In the genomic region with DNA sequence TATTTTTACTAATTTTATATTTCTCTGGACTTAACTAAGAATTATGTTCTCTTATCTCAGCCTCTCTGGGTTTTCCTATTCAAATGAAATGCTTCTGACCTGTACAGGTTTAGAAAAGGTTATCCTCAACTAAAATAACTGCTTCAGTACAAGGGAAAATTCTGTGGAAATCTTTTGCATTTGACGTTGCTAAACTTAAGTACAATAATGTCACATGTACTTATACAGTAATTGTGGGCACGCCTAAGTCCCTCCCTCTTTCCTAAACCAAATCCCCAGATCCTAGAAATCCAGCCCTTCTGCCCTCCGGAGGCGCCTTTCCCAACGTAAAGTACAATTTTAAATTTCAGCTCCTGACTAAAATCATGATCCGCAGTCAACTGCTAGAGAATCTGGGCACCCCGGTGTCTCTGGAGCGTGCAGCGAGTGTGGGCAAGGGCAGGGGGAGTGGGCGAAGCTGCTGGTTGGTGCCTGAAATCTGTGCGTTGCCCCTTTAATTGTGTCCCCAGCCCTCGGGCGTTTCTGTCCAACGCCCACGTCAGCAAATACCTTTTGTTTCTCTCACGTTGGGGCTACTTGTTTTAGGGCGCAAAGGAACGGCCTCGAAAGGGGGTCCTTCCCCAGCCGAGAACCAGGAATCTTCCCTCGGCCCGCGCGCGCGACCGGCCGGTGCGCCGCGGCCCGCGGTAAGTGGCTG, we compare ENCODE assay signal across 8 cellular contexts. TPM values are rescaled to one million over a fixed set of nuclear protein-coding genes. Genes with fewer than 3 reads are reported as not detected.
DNase-seq lines count a peak whose midpoint lies in the region; ATAC-seq and TF ChIP-seq lines count a peak whose summit lies in the region.

TSS of gene ZBTB8A (plus strand) at position 541 of the 697 bp plus-strand sequence. CDS start 53,505 bp downstream, outside the sequence.

- H3K27ac ChIP-seq in GM23338 (ENCODE audit: low read depth) (0 out of 2 replicates have a peak within 1 kb of the TSS, but pooled peaks have one; percentile 18), neural progenitor cell (no peak within 1 kb of the TSS)

- TF ChIP-seq CTCF in AG09309 (IDR thresholded peaks at IDR 0.05; ENCODE audit: control insufficient read depth, insufficient read depth, low read depth, low read length, missing control alignments) (peak; percentile 15), GM23338 (conservative IDR thresholded peaks at IDR 0.05; ENCODE audit: low read depth in 2 of 2) (no peak), neural progenitor cell (IDR thresholded peaks at IDR 0.05) (peak; percentile 14)

- H3K9me3 ChIP-seq in neural progenitor cell (ENCODE audit: low read depth): no peaks in the 10 kb centered on the region

- H3K27ac Mint-ChIP-seq in GM23338 (peak within 1 kb of the TSS; percentile 80), neural progenitor cell (peak within 1 kb of the TSS; percentile 98)
- peak within 1 kb of the TSS; percentile 38 for H3K27ac Mint-ChIP-seq in activated naive CD4-positive, alpha-beta T cell treated with anti-CD3 and anti-CD28 coated beads, Interleukin-2, amount 50 U/mL, for 24 hours

- H3K9me2 ChIP-seq in GM23338 (ENCODE audit: insufficient read depth): no peaks in the 10 kb centered on the region

- peak within 1 kb of the TSS; percentile 94 for H2AFZ ChIP-seq in GM23338
- H2AFZ ChIP-seq in neural progenitor cell (replicated peaks): peak within 1 kb of the TSS; percentile 91

- H3K27me3 ChIP-seq in GM23338 (ENCODE audit: insufficient read depth) (peaks cover 26% of the 10 kb centered on the region), neural progenitor cell (peaks cover 14% of the 10 kb centered on the region)

- ATAC-seq in GM23338: peak; percentile 52
- no peak for ATAC-seq in GM18868 (IDR thresholded peaks at IDR 0.05; ENCODE audit: unreplicated experiment)
- ATAC-seq in GM18498 (IDR thresholded peaks at IDR 0.05; ENCODE audit: unreplicated experiment): no peak

- peak within 1 kb of the TSS; percentile 89 for H3K4me3 Mint-ChIP-seq in GM23338
- peak within 1 kb of the TSS; percentile 89 for H3K4me3 Mint-ChIP-seq in activated naive CD4-positive, alpha-beta T cell treated with anti-CD3 and anti-CD28 coated beads, Interleukin-2, amount 50 U/mL, for 24 hours
- peak within 1 kb of the TSS; percentile 99 for H3K4me3 Mint-ChIP-seq in neural progenitor cell

- peaks cover 21% of the 10 kb centered on the region for H3K4me1 ChIP-seq in GM23338 (ENCODE audit: insufficient read depth)
- peaks cover 8% of the 10 kb centered on the region for H3K4me1 ChIP-seq in neural progenitor cell

- H4K20me1 ChIP-seq in GM23338 (replicated peaks; ENCODE audit: insufficient read depth) (peaks cover 7% of the 10 kb centered on the region; the same call in 1 of the 2 replicates), neural progenitor cell (ENCODE audit: low read depth) (peaks cover 4% of the 10 kb centered on the region)

- no peak within 1 kb of the TSS for H3K9ac ChIP-seq in neural progenitor cell

- H3K9me3 Mint-ChIP-seq in GM23338 (no peaks in the 10 kb centered on the region), neural progenitor cell (no peaks in the 10 kb centered on the region)
- no peaks in the 10 kb centered on the region for H3K9me3 Mint-ChIP-seq in activated naive CD4-positive, alpha-beta T cell treated with anti-CD3 and anti-CD28 coated beads, Interleukin-2, amount 50 U/mL, for 24 hours

- peaks cover 12% of the 10 kb centered on the region for H3K36me3 Mint-ChIP-seq in GM23338 (ENCODE audit: low read depth)
- peaks cover 1% of the 10 kb centered on the region for H3K36me3 Mint-ChIP-seq in activated naive CD4-positive, alpha-beta T cell treated with anti-CD3 and anti-CD28 coated beads, Interleukin-2, amount 50 U/mL, for 24 hours
- peaks cover 14% of the 10 kb centered on the region for H3K36me3 Mint-ChIP-seq in neural progenitor cell

- DNase-seq in AG09309 (ENCODE audit: low read depth): no peak
- DNase-seq in GM23338 (ENCODE audit: low spot score): peak; percentile 84
- peak; percentile 82 for DNase-seq in NCI-H69 (lab: John Stamatoyannopoulos, UW)
- DNase-seq in globus pallidus (ENCODE audit: low spot score): peak; percentile 31
- no peak for DNase-seq in neural progenitor cell (ENCODE audit: low spot score)

- H3K79me2 ChIP-seq in GM23338 (replicated peaks; ENCODE audit: insufficient read depth) (peaks cover 24% of the 10 kb centered on the region), neural progenitor cell (ENCODE audit: low read depth) (peaks cover 37% of the 10 kb centered on the region)

- H3F3A ChIP-seq in GM23338 (replicated peaks; ENCODE audit: low read depth) (peaks cover 19% of the 10 kb centered on the region), neural progenitor cell (ENCODE audit: low read depth) (peaks cover 24% of the 10 kb centered on the region)

- H3K4me3 ChIP-seq in AG09309 (ENCODE audit: control insufficient read depth, low read depth, low read length): peak within 1 kb of the TSS; percentile 58
- peak within 1 kb of the TSS; percentile 92 for H3K4me3 ChIP-seq in GM23338
- peak within 1 kb of the TSS; percentile 76 for H3K4me3 ChIP-seq in neural progenitor cell

- H3K4me1 Mint-ChIP-seq in GM23338 (peaks cover 19% of the 10 kb centered on the region), neural progenitor cell (peaks cover 24% of the 10 kb centered on the region)
- H3K4me1 Mint-ChIP-seq in activated naive CD4-positive, alpha-beta T cell treated with anti-CD3 and anti-CD28 coated beads, Interleukin-2, amount 50 U/mL, for 24 hours: peaks cover 6% of the 10 kb centered on the region

- H3K4me2 ChIP-seq in GM23338: peak within 1 kb of the TSS; percentile 98
- peak within 1 kb of the TSS; percentile 77 for H3K4me2 ChIP-seq in neural progenitor cell

- H3K36me3 ChIP-seq in GM23338 (ENCODE audit: insufficient read depth) (no peaks in the 10 kb centered on the region), neural progenitor cell (no peaks in the 10 kb centered on the region)

- H3K27me3 Mint-ChIP-seq in GM23338 (ENCODE audit: insufficient read depth, low read depth, poor library complexity) (peaks cover 12% of the 10 kb centered on the region), neural progenitor cell (ENCODE audit: insufficient read depth, low read depth) (peaks cover 10% of the 10 kb centered on the region)
- peaks cover 47% of the 10 kb centered on the region for H3K27me3 Mint-ChIP-seq in activated naive CD4-positive, alpha-beta T cell treated with anti-CD3 and anti-CD28 coated beads, Interleukin-2, amount 50 U/mL, for 24 hours

TF ChIP-seq in GM23338, 12 proteins besides CTCF, POLR2A, EP300 and RAD21 (continues in another document):
- TF ChIP-seq POLR2AphosphoS5 (IDR thresholded peaks at IDR 0.05; ENCODE audit: low read depth) (peak; percentile 34; the same call in 1 of the 2 replicates), CREB1 (CRISPR knock-in tag; IDR thresholded peaks at IDR 0.05; ENCODE audit: low read depth) (peak; percentile 66)

RNA-seq across cellular contexts. Expression of gene ZBTB8A, which starts in this region (rescaled TPM):
- total RNA-seq in GM23338 (2014; rRNA removed; shearing (Covaris generic)): 6.1 and 8.7 TPM in 2 replicates
- 8.4 and 8.7 TPM in 2 replicates for polyA plus RNA-seq in GM23338 (2016; fragmentation: Nextera tagmentation; extraction: Ambion mirVana)
- 10.4 and 15.9 TPM in 2 replicates for total RNA-seq in neural progenitor cell (ENCODE audit: low replicate concordance)

Comparison
In these comparisons a context has a peak if more than half of its experiments do, and no peak if none do; other contexts are left out.
1. DNase-seq: peak in GM23338 (single experiment), NCI-H69 (single experiment) and globus pallidus (single experiment); none in AG09309 (single experiment) and neural progenitor cell (single experiment).
2. CTCF ChIP-seq: peak in AG09309 (single experiment) and neural progenitor cell (single experiment); none in GM23338 (0 of 2).
3. H3K27ac Mint-ChIP-seq: peak in every context shown above with its lines; median percentile 98 in neural progenitor cell; 80 in GM23338; 38 in activated naive CD4-positive, alpha-beta T cell treated with anti-CD3 and anti-CD28 coated beads, Interleukin-2, amount 50 U/mL, for 24 hours.
4. Peak in every context shown above with its lines, with median percentiles within 50 percentile points of each other: H3K4me3 ChIP-seq and H3K4me3 Mint-ChIP-seq.